8 cellular contexts compared by ENCODE assay signal in genomic region chr4:38902695-38903094, GRCh38. TPM values are rescaled to one million over a fixed set of nuclear protein-coding genes. Genes with fewer than 3 reads are reported as not detected.
DNase-seq lines count a peak whose midpoint lies in the region; ATAC-seq lines count a peak whose summit lies in the region.

No MANE protein-coding gene starts in this region.

- peaks cover 9% of the 10 kb centered on the region for H3K4me1 Mint-ChIP-seq in activated T-cell treated with anti-CD3 and anti-CD28 coated beads, Interleukin-2, amount 50 U/mL, for 72 hours (ENCODE audit: low read depth)

- no peaks in the 10 kb centered on the region for H3K9me3 Mint-ChIP-seq in activated T-cell treated with anti-CD3 and anti-CD28 coated beads, Interleukin-2, amount 50 U/mL, for 72 hours

- peak overlapping the region; percentile 50 for H3K27ac Mint-ChIP-seq in activated T-cell treated with anti-CD3 and anti-CD28 coated beads, Interleukin-2, amount 50 U/mL, for 72 hours

- H3K27me3 Mint-ChIP-seq in activated T-cell treated with anti-CD3 and anti-CD28 coated beads, Interleukin-2, amount 50 U/mL, for 72 hours (ENCODE audit: low read depth) = no peaks in the 10 kb centered on the region

- peak; percentile 80 to 84 for ATAC-seq in activated T-cell treated with anti-CD3 and anti-CD28 coated beads, Interleukin-2, amount 50 U/mL, for 72 hours (replicated peaks in 1 of 2)
- ATAC-seq in GM19397 (IDR thresholded peaks at IDR 0.05; ENCODE audit: unreplicated experiment) = no peak

- H3K36me3 Mint-ChIP-seq in activated T-cell treated with anti-CD3 and anti-CD28 coated beads, Interleukin-2, amount 50 U/mL, for 72 hours (ENCODE audit: insufficient read depth in 2 of 2) = no peaks in the 10 kb centered on the region

- DNase-seq in activated T-cell treated with anti-CD3 and anti-CD28 coated beads, Interleukin-2, amount 50 U/mL, for 72 hours = no peak
- no peak for DNase-seq in activated T-cell treated with anti-CD3 and anti-CD28 coated beads, Interleukin-2, amount 50 U/mL, for 48 hours
- DNase-seq in NCI-H1417 (lab: John Stamatoyannopoulos, UW) = peak in 2 of 3 experiments; percentile 26 to 64
- DNase-seq in astrocyte of the hippocampus (ENCODE audit: low read depth, low spot score) = peak; percentile 20
- DNase-seq in left kidney (ENCODE audit: low read depth, low spot score) = peak; percentile 57
- no peak for DNase-seq in DMS79 treated with DMSO at 0.1 percent for 48 hours (lab: John Stamatoyannopoulos, UW)
- DNase-seq in HuH-7.5 (ENCODE audit: low spot score) = no peak

- H3K4me3 Mint-ChIP-seq in activated T-cell treated with anti-CD3 and anti-CD28 coated beads, Interleukin-2, amount 50 U/mL, for 72 hours = no peak overlapping the region

RNA-seq across cellular contexts. Expression of gene FAM114A1, which starts 35.1 kb away (rescaled TPM):
- total RNA-seq in activated T-cell treated with anti-CD3 and anti-CD28 coated beads, Interleukin-2, amount 50 U/mL, for 72 hours = under 1 TPM; 0.48 to 0.83 TPM

RNA-seq across cellular contexts. Expression of gene TLR6, which starts 46.1 kb away (rescaled TPM):
- total RNA-seq in activated T-cell treated with anti-CD3 and anti-CD28 coated beads, Interleukin-2, amount 50 U/mL, for 72 hours = 1 to 10 TPM; 3.6 to 3.8 TPM

Comparison
In these comparisons a context has a peak if more than half of its experiments do, and no peak if none do; other contexts are left out.
1. DNase-seq: peak in NCI-H1417 (2 of 3), astrocyte of the hippocampus (single experiment) and left kidney (single experiment); none in activated T-cell treated with anti-CD3 and anti-CD28 coated beads, Interleukin-2, amount 50 U/mL, for 72 hours (0 of 2), activated T-cell treated with anti-CD3 and anti-CD28 coated beads, Interleukin-2, amount 50 U/mL, for 48 hours (0 of 2), DMS79 treated with DMSO at 0.1 percent for 48 hours (single experiment) and HuH-7.5 (single experiment).